15 cellular contexts compared by ENCODE assay signal in the genomic region with DNA sequence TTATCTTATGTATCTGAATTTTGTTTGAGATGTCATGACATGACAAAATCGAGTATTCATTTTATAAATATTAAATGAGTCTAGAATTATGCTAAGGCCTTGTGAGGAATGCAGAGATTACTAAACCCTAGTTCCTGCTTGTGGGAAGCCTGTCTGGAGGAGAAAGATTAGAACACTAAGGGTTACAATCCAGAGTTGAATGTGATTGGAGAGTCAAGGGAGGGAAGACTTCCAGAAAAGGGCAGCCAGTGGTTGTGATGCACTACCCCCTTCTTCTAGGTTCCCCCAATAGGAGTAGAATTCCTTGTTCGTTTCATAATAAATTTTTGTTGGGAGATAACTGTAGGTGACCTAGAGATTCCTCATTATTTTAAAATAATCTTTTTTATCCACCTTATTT.
DNase-seq lines count a peak whose midpoint lies in the region; ATAC-seq and TF ChIP-seq lines count a peak whose summit lies in the region.
"Had no signal": no experiment of that assay in that cellular context is flagged by ENCODE, and none has a peak within 500 bp of the region (broad histone marks: within the 10 kb centered on the region; RNA-seq: fewer than 3 reads in every experiment).

No MANE protein-coding gene starts in this region.

- H3K27me3 ChIP-seq in psoas muscle (ENCODE audit: insufficient read depth in 3 of 3, low read length in 2 of 3), result no peaks in the 10 kb centered on the region
- no peaks in the 10 kb centered on the region for H3K27me3 ChIP-seq in transverse colon

- H3K36me3 ChIP-seq in psoas muscle (ENCODE audit: insufficient read depth in 1 of 2, low read depth in 1 of 2) (no peaks in the 10 kb centered on the region), transverse colon (no peaks in the 10 kb centered on the region)

- peak overlapping the region; percentile 90 for H3K27ac ChIP-seq in psoas muscle
- H3K27ac ChIP-seq in transverse colon, result peak overlapping the region; percentile 67 to 83 (median 81)
- H3K27ac ChIP-seq: KMS-11 had no signal

- DNase-seq in NCI-H226 (peak; percentile 7), amniotic epithelial cell (ENCODE audit: low read depth) (peak; percentile 61), psoas muscle (no peak), transverse colon (no peak), osteocyte (ENCODE audit: extremely low spot score, unreplicated experiment) (no peak)
- DNase-seq: ACHN; CD4-positive, alpha-beta T cell; GF-D8; HFFc6; NCI-H1092 treated with DMSO at 0.1 percent for 48 hours; NCI-H1694; SIG-M5 had no signal

- TF ChIP-seq EP300 in transverse colon (IDR thresholded peaks at IDR 0.05; ENCODE audit: low read depth), result no peak

- no peak for ATAC-seq in psoas muscle
- no peak for ATAC-seq in GM18867 (IDR thresholded peaks at IDR 0.05; ENCODE audit: unreplicated experiment)
- no peak for ATAC-seq in HG03457 (IDR thresholded peaks at IDR 0.05; ENCODE audit: unreplicated experiment)

- intact Hi-C loops in psoas muscle (cut with DNase I), result loop anchor here (5.0 kb wide), 2 partner anchors 39 to 69 kb away; no protein-coding TSS in a partner anchor
- intact Hi-C loops in transverse colon (cut with DNase I; ENCODE audit: low total_unique reads), result no loop called here

- H3K4me1 ChIP-seq in psoas muscle (peaks cover 84% of the 10 kb centered on the region), transverse colon (peaks cover 54 to 97% (median 72%) of the 10 kb centered on the region in 4 donors)

- TF ChIP-seq CTCF in psoas muscle (IDR thresholded peaks at IDR 0.05), result no peak
- no peak for TF ChIP-seq CTCF in transverse colon (IDR thresholded peaks at IDR 0.05)
- TF ChIP-seq CTCF in osteocyte (IDR thresholded peaks at IDR 0.05), result no peak

- in situ Hi-C loops in transverse colon (cut with MboI; ENCODE audit: low pct_ligation_motif_present in 1 of 4, low pct_unique_long_range_greater_than_20kb in 1 of 4, low sequenced_read_pairs in 3 of 4), result no loop called here

- no peaks in the 10 kb centered on the region for H3K27me3 Mint-ChIP-seq in osteocyte (ENCODE audit: unreplicated experiment)
- H3K27me3 Mint-ChIP-seq: CD4-positive, alpha-beta T cell had no signal

- peaks cover 54% of the 10 kb centered on the region for H3K4me1 Mint-ChIP-seq in osteocyte (ENCODE audit: unreplicated experiment)

- H3K4me3 ChIP-seq in psoas muscle (no peak overlapping the region), transverse colon (no peak overlapping the region)

- H3K36me3 Mint-ChIP-seq in osteocyte (ENCODE audit: unreplicated experiment), result peaks cover 3% of the 10 kb centered on the region

- WGBS in psoas muscle, 3 donors, result 77 to 83% (median 80%) methylated on average over 2 of the region's 2 CpGs
- WGBS in transverse colon (ENCODE audit: low coverage in 1 of 2), 2 donors, result 63 to 64% methylated on average over 2 of the region's 2 CpGs

- H3K27ac Mint-ChIP-seq in osteocyte (ENCODE audit: unreplicated experiment), result no peak overlapping the region
- H3K27ac Mint-ChIP-seq: CD4-positive, alpha-beta T cell; HFFc6 had no signal

- no peak for TF ChIP-seq POLR2A in transverse colon (IDR thresholded peaks at IDR 0.05)

- no peak overlapping the region for H3K4me3 Mint-ChIP-seq in osteocyte (ENCODE audit: unreplicated experiment)
- H3K4me3 Mint-ChIP-seq: CD4-positive, alpha-beta T cell; HFFc6 had no signal

- no peaks in the 10 kb centered on the region for H3K9me3 ChIP-seq in psoas muscle
- H3K9me3 ChIP-seq in transverse colon, result no peaks in the 10 kb centered on the region

- H3K9me3 Mint-ChIP-seq in osteocyte (ENCODE audit: unreplicated experiment), result no peaks in the 10 kb centered on the region
- H3K9me3 Mint-ChIP-seq: CD4-positive, alpha-beta T cell; HFFc6 had no signal

Comparison
In these comparisons a context has a peak if more than half of its experiments do, and no peak if none do; other contexts are left out.
1. DNase-seq: peak in NCI-H226 (single experiment) and amniotic epithelial cell (single experiment); none in psoas muscle (0 of 2), transverse colon (single experiment) and osteocyte (single experiment).